8 cellular contexts compared by ENCODE assay signal in genomic region chr5:150129813-150130492, GRCh38. TPM values are rescaled to one million over a fixed set of nuclear protein-coding genes. Genes with fewer than 3 reads are reported as not detected.
DNase-seq lines count a peak whose midpoint lies in the region; ATAC-seq and TF ChIP-seq lines count a peak whose summit lies in the region.

No MANE protein-coding gene starts in this region.

- CTCF ChIA-PET in T-cell (lab: Charles Lee), result interaction anchor here in 1 of 2 donors (0.7 kb wide), 1 partner anchor 220 kb away, joined by 4 read pairs; no protein-coding TSS in a partner anchor

- H3K4me3 ChIP-seq in GM12864 (ENCODE audit: low read depth, low read length) (no peak overlapping the region), brain microvascular endothelial cell (ENCODE audit: low read depth, low read length) (no peak overlapping the region), spleen (no peak overlapping the region)

- no peaks in the 10 kb centered on the region for H3K36me3 Mint-ChIP-seq in T-cell

- peak in 3 of 4 experiments; percentile 18 to 40 (median 34) for ATAC-seq in T-cell (replicated peaks in 1 of 4)

- TF ChIP-seq POLR2A in spleen (IDR thresholded peaks at IDR 0.05), result no peak

- H3K27ac Mint-ChIP-seq in T-cell, result no peak overlapping the region

- in situ Hi-C loops in brain microvascular endothelial cell (cut with HindIII; ENCODE audit: low pct_ligation_motif_present, low sequenced_read_pairs), result no loop called here

- POLR2A ChIA-PET in T-cell (lab: Charles Lee), result no interaction called here

- no peaks in the 10 kb centered on the region for H3K9me3 Mint-ChIP-seq in T-cell

- H3K9me3 ChIP-seq in spleen, result no peaks in the 10 kb centered on the region

- H3K36me3 ChIP-seq in brain microvascular endothelial cell (replicated peaks) (peaks cover 76% of the 10 kb centered on the region), spleen (peaks cover 0 to 76% (median 0%) of the 10 kb centered on the region in 6 donors)

- intact Hi-C loops in spleen (cut with DNase I; ENCODE audit: low total_unique reads), result loop anchor here (10.0 kb wide), 1 partner anchor 85 kb away; no protein-coding TSS in a partner anchor

- WGBS in spleen, 5 donors, result 43 to 54% (median 48%) methylated on average over 22 to 25 of the region's 25 CpGs

- TF ChIP-seq CTCF in GM12864 (IDR thresholded peaks at IDR 0.05; ENCODE audit: low read depth, low read length, missing control alignments) (peak; percentile 92), brain microvascular endothelial cell (IDR thresholded peaks at IDR 0.05; ENCODE audit: low read depth, low read length, missing control alignments) (peak; percentile 98), spleen (IDR thresholded peaks at IDR 0.05 in 8 of 11, conservative IDR thresholded peaks at IDR 0.05 in 3 of 11) (peak; percentile 68 to 91 (median 85))

- H3K27ac ChIP-seq in brain microvascular endothelial cell, result no peak overlapping the region
- H3K27ac ChIP-seq in spleen, result peak overlapping the region in 3 of 8 donors; percentile 11 to 33 (median 13)

- DNase-seq in A172 (ENCODE audit: low spot score) (peak; percentile 64), GM12864 (ENCODE audit: low read depth) (no peak), HuH-7 (ENCODE audit: low spot score) (peak; percentile 97), T-cell (peak in 22 of 34 experiments; percentile 4 to 44 (median 20)), brain microvascular endothelial cell (peak; percentile 67), iris pigment epithelial cell (ENCODE audit: low read depth) (peak; percentile 74), spleen (no peak), amniotic stem cell (lab: John Stamatoyannopoulos, UW) (no peak)

- H3K4me1 Mint-ChIP-seq in T-cell, result peaks cover 0 to 2% (median 0%) of the 10 kb centered on the region in 3 donors

- no peaks in the 10 kb centered on the region for H3K27me3 Mint-ChIP-seq in T-cell

- H3K4me1 ChIP-seq in spleen, result peaks cover 0 to 50% (median 19%) of the 10 kb centered on the region in 6 donors

- no peak overlapping the region for H3K4me3 Mint-ChIP-seq in T-cell

- H3K27me3 ChIP-seq in brain microvascular endothelial cell (replicated peaks) (no peaks in the 10 kb centered on the region), spleen (replicated peaks in 1 of 7) (peaks cover 0 to 7% (median 0%) of the 10 kb centered on the region in 7 donors)

RNA-seq across cellular contexts. Expression of gene PDGFRB, which starts 25.7 kb away (rescaled TPM):
- total RNA-seq in A172 (2014; rRNA removed; shearing (Covaris generic)), result 33.5 and 55.9 TPM in 2 replicates
- total RNA-seq in T-cell (1 to 10 TPM in 3 of 5 donors, under 1 TPM in 2; 0.32 to 3.6 (median 1.6) TPM), spleen (100 to 1,000 TPM in 3 of 7 donors, 10 to 100 TPM in 4; 66.8 to 144 (median 97.1) TPM)
- 10 to 100 TPM; 12.8 to 27.4 (median 14.2) TPM for polyA plus RNA-seq in spleen

RNA-seq across cellular contexts. Expression of gene CDX1, which starts 36.6 kb away (rescaled TPM):
- not detected in 2 replicates for total RNA-seq in A172 (2014; rRNA removed; shearing (Covaris generic))
- under 1 TPM in 1 of 5 donors, not detected in 4; 0.23 TPM for total RNA-seq in T-cell
- under 1 TPM in 2 of 7 donors, not detected in 5; 0.25 to 0.47 TPM for total RNA-seq in spleen
- 1 to 10 TPM in 1 of 3 donors, under 1 TPM in 2; 0.26 to 1.3 (median 0.41) TPM for polyA plus RNA-seq in spleen

RNA-seq across cellular contexts. Expression of gene CSF1R, which starts 43.6 kb away (rescaled TPM):
- 0.84 and 0.96 TPM in 2 replicates for total RNA-seq in A172 (2014; rRNA removed; shearing (Covaris generic))
- total RNA-seq in T-cell (under 1 TPM in 4 of 5 donors, not detected in 1; 0.36 to 0.95 (median 0.58) TPM), spleen (100 to 1,000 TPM; 285 to 429 (median 312) TPM)
- 10 to 100 TPM; 23.1 to 30.1 (median 28.2) TPM for polyA plus RNA-seq in spleen

RNA-seq across cellular contexts. Expression of gene SLC6A7, which starts 59.9 kb away (rescaled TPM):
- not detected in 2 replicates for total RNA-seq in A172 (2014; rRNA removed; shearing (Covaris generic))
- not detected for total RNA-seq in T-cell
- total RNA-seq in spleen, result not detected
- under 1 TPM in 2 of 3 donors, not detected in 1; 0.03 to 0.10 TPM for polyA plus RNA-seq in spleen

Comparison
In these comparisons a context has a peak if more than half of its experiments do, and no peak if none do; other contexts are left out.
1. DNase-seq: peak in A172 (single experiment), HuH-7 (single experiment), T-cell (22 of 34), brain microvascular endothelial cell (single experiment) and iris pigment epithelial cell (single experiment); none in GM12864 (single experiment), spleen (single experiment) and amniotic stem cell (single experiment).
2. RNA of gene CSF1R, which starts 43.6 kb away (total RNA-seq): 285 to 429 TPM in spleen; 0.84 to 0.96 TPM in A172 and 0.36 to 0.95 TPM in T-cell; every median in the first group is over 100 times any median in the second.
3. Peak in every context shown above with its lines, with median percentiles within 50 percentile points of each other: CTCF ChIP-seq.